ENCODE assay signal across 21 cellular contexts in genomic region chrX:87526281-87526680, GRCh38. TPM values are rescaled to one million over a fixed set of nuclear protein-coding genes. Genes with fewer than 3 reads are reported as not detected.
"Had no signal": no experiment of that assay in that cellular context is flagged by ENCODE, and none has a peak within 500 bp of the region (broad histone marks: within the 10 kb centered on the region; RNA-seq: fewer than 3 reads in every experiment).

No MANE protein-coding gene starts in this region.

- H3K9me3 ChIP-seq: colonic mucosa, heart left ventricle, right atrium auricular region, spleen, tibial nerve had no signal

- H3K36me3 ChIP-seq: colonic mucosa, heart left ventricle, neural progenitor cell, right atrium auricular region, spleen, tibial nerve had no signal

- H3K9ac ChIP-seq: neural progenitor cell had no signal

- H2AFZ ChIP-seq: neural progenitor cell had no signal

- H3K4me2 ChIP-seq: neural progenitor cell had no signal

- H3K4me1 ChIP-seq: colonic mucosa, heart left ventricle, neural progenitor cell, right atrium auricular region, spleen, tibial nerve had no signal

- DNase-seq: activated CD4-positive, alpha-beta T cell treated with anti-CD3 and anti-CD28 coated beads for 36 hours; activated CD4-positive, CD25-positive, alpha-beta regulatory T cell; activated CD8-positive, alpha-beta memory T cell treated with anti-CD3 and anti-CD28 coated beads, Interleukin-2, amount 10 ng/mL, durations not matched to agents 7 days and 5 days; activated CD8-positive, alpha-beta T cell treated with anti-CD3 and anti-CD28 coated beads, Interleukin-2, amount 10 ng/mL, durations not matched to agents 7 days and 5 days; activated T-cell treated with anti-CD3 and anti-CD28 coated beads, Interleukin-2, amount 50 U/mL, for 48 hours; cerebellar nuclear complex; colonic mucosa; effector CD8-positive, alpha-beta T cell; erythroblast; heart left ventricle; natural killer cell; occipital lobe; spleen; stimulated activated naive CD4-positive, alpha-beta T cell treated with Interleukin-2 at 50 U/mL for 16 hours; T-helper 1 cell had no signal

- H3K4me3 ChIP-seq: colonic mucosa, heart left ventricle, neural progenitor cell, right atrium auricular region, spleen, tibial nerve had no signal

- ATAC-seq: activated CD4-positive, alpha-beta T cell treated with anti-CD3 and anti-CD28 coated beads for 36 hours; activated CD8-positive, alpha-beta memory T cell treated with anti-CD3 and anti-CD28 coated beads, Interleukin-2, amount 10 ng/mL, durations not matched to agents 7 days and 5 days; activated CD8-positive, alpha-beta T cell treated with anti-CD3 and anti-CD28 coated beads, Interleukin-2, amount 10 ng/mL, durations not matched to agents 7 days and 5 days; activated naive CD4-positive, alpha-beta T cell treated with anti-CD3 and anti-CD28 coated beads, Interleukin-2, amount 50 U/mL, for 72 hours; heart left ventricle; natural killer cell had no signal

- H3K27ac ChIP-seq: colonic mucosa, heart left ventricle, neural progenitor cell, right atrium auricular region, spleen, tibial nerve had no signal

- H3K27me3 ChIP-seq: colonic mucosa, heart left ventricle, right atrium auricular region, spleen, tibial nerve had no signal

RNA-seq across cellular contexts. Expression of gene KLHL4, which starts 8.7 kb away (rescaled TPM):
- total RNA-seq: activated CD4-positive, alpha-beta T cell treated with anti-CD3 and anti-CD28 coated beads for 36 hours; activated CD8-positive, alpha-beta T cell treated with anti-CD3 and anti-CD28 coated beads, Interleukin-2, amount 10 ng/mL, durations not matched to agents 7 days and 5 days; activated naive CD4-positive, alpha-beta T cell treated with anti-CD3 and anti-CD28 coated beads, Interleukin-2, amount 50 U/mL, for 72 hours; activated T-helper 2 cell treated with anti-CD3 and anti-CD28 coated beads, Interferon-gamma antibody, Interleukin-2, Interleukin-4, amounts not matched to agents 10 μg/mL and 5 μg/mL and 100 μg/mL, durations not matched to agents 14 hours and 24 hours and 36 hours; mononuclear cell; natural killer cell had no signal
